ENCODE assay signal across 8 cellular contexts in the genomic region with DNA sequence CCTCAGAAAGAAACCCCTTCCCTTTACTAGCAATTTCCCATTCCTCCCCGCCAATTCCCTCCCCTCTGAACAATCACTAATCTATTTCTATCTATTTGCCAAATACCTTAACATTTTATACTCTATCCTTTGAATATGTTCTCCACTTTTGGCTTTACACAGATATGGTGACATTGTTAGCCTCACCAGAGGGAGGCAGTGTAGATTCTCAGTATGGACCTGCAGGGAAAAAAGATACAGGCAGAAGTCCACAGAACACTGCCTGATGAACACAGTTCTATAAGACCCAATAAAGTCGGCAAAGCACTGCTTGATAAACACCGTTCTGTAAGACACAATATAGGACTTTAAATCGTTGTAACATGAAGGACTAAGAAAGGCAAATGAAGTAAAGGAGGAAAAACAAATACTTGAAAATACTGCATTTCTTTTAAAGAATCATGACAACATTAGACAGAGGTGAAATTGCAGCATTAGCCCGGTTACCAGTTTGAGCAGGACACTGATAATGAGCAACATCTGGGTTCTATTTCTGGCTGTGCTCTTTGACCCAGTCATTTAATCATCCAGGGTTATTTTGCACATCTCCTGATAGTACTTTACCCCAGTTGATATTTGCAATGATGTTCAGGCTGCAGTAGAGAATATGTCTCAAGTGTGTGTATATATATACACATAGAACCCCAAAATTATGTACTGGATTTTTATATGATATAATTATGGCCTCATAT.
DNase-seq lines count a peak whose midpoint lies in the region; FAIRE-seq and TF ChIP-seq lines count a peak whose summit lies in the region.

No MANE protein-coding gene starts in this region.

- H3K4me3 Mint-ChIP-seq in brain, result peak overlapping the region in 2 of 5 experiments; percentile 50 to 82

- H3K36me3 Mint-ChIP-seq in brain, result peaks cover 6% of the 10 kb centered on the region

- peak overlapping the region in 2 of 5 experiments; percentile 11 to 31 for H3K27ac Mint-ChIP-seq in brain

- H3K4me1 Mint-ChIP-seq in brain, result peaks cover 37% of the 10 kb centered on the region

- FAIRE-seq in GM19239 (lab: Jason Lieb, UNC), result peak; percentile 82

- no peaks in the 10 kb centered on the region for H3K27me3 Mint-ChIP-seq in brain

- TF ChIP-seq CTCF in brain (conservative IDR thresholded peaks at IDR 0.05), result peak; percentile 59 to 73

- peak; percentile 24 for DNase-seq in AG20443 (ENCODE audit: low spot score)
- DNase-seq in GM19239 (ENCODE audit: insufficient read length, low spot score), result no peak
- peak; percentile 12 for DNase-seq in NCI-H82 treated with DMSO at 0.1 percent for 48 hours (lab: John Stamatoyannopoulos, UW; ENCODE audit: unreplicated experiment)
- peak; percentile 58 for DNase-seq in left kidney (ENCODE audit: low read depth, low spot score)
- DNase-seq in epidermal melanocyte (ENCODE audit: insufficient read length, low spot score), result no peak
- no peak for DNase-seq in activated CD8-positive, alpha-beta memory T cell treated with anti-CD3 and anti-CD28 coated beads for 24 hours
- DNase-seq in KG1 (lab: John Stamatoyannopoulos, UW), result no peak

- no peaks in the 10 kb centered on the region for H3K9me3 Mint-ChIP-seq in brain

Comparison
In these comparisons a context has a peak if more than half of its experiments do, and no peak if none do; other contexts are left out.
1. DNase-seq: peak in AG20443 (single experiment), NCI-H82 treated with DMSO at 0.1 percent for 48 hours (single experiment) and left kidney (single experiment); none in GM19239 (single experiment), epidermal melanocyte (single experiment), activated CD8-positive, alpha-beta memory T cell treated with anti-CD3 and anti-CD28 coated beads for 24 hours (single experiment) and KG1 (single experiment).